ENCODE assay signal across 7 cellular contexts in genomic region chr21:32258786-32259048, GRCh38. TPM values are rescaled to one million over a fixed set of nuclear protein-coding genes. Genes with fewer than 3 reads are reported as not detected.
"Had no signal": no experiment of that assay in that cellular context is flagged by ENCODE, and none has a peak within 500 bp of the region (broad histone marks: within the 10 kb centered on the region; RNA-seq: fewer than 3 reads in every experiment).

No MANE protein-coding gene starts in this region.

RNA-seq across cellular contexts. Expression of gene MRAP, which starts 39.9 kb away (rescaled TPM):
- total RNA-seq: temporal lobe, thoracic aorta, thyroid gland, transverse colon, ureter, urinary bladder, uterus had no signal
